Comparison of ENCODE assay signal across 14 cellular contexts in genomic region chr2:100141906-100142305, GRCh38. TPM values are rescaled to one million over a fixed set of nuclear protein-coding genes. Genes with fewer than 3 reads are reported as not detected.
DNase-seq lines count a peak whose midpoint lies in the region; ATAC-seq and TF ChIP-seq lines count a peak whose summit lies in the region.
"Had no signal": no experiment of that assay in that cellular context is flagged by ENCODE, and none has a peak within 500 bp of the region (broad histone marks: within the 10 kb centered on the region; RNA-seq: fewer than 3 reads in every experiment).

No MANE protein-coding gene starts in this region.

- ATAC-seq in GM19397 (IDR thresholded peaks at IDR 0.05; ENCODE audit: unreplicated experiment): peak; percentile 1
- ATAC-seq in naive B cell (ENCODE audit: low read depth in 2 of 2): no peak
- no peak for ATAC-seq in HG02852 (IDR thresholded peaks at IDR 0.05; ENCODE audit: unreplicated experiment)
- ATAC-seq: HepG2 had no signal

- no peak for TF ChIP-seq CTCF in OCI-LY1 (IDR thresholded peaks at IDR 0.05; ENCODE audit: low read length)
- TF ChIP-seq CTCF in GM20000 (IDR thresholded peaks at IDR 0.05; ENCODE audit: extremely low read depth, missing control alignments): no peak

- H3K4me3 ChIP-seq in OCI-LY1 (ENCODE audit: low read depth, low read length, poor library complexity, severe bottlenecking): peak overlapping the region; percentile 84

- H3K4me3 Mint-ChIP-seq in naive B cell: peak overlapping the region in 5 of 8 donors; percentile 92 to 100 (median 98)

- H3F3A ChIP-seq in OCI-LY1 (ENCODE audit: insufficient read depth, low read length): no peaks in the 10 kb centered on the region

- H3K27ac Mint-ChIP-seq in naive B cell: peak overlapping the region; percentile 80 to 98 (median 94)

- H3K9me3 Mint-ChIP-seq in naive B cell: peaks cover 0 to 9% (median 2%) of the 10 kb centered on the region in 7 donors

- no peaks in the 10 kb centered on the region for H3K9me2 ChIP-seq in OCI-LY1 (ENCODE audit: low read depth, low read length)

- no peaks in the 10 kb centered on the region for H3K9me3 ChIP-seq in OCI-LY1 (ENCODE audit: low read length)

- peak overlapping the region; percentile 96 for H3K9ac ChIP-seq in OCI-LY1 (ENCODE audit: low read length)

- H3K36me3 ChIP-seq in OCI-LY1 (ENCODE audit: insufficient read depth, low read length): peaks cover 54% of the 10 kb centered on the region

- H3K79me2 ChIP-seq in OCI-LY1 (ENCODE audit: insufficient read depth, low read length): peaks cover 58% of the 10 kb centered on the region

- H3K27ac ChIP-seq in OCI-LY1 (ENCODE audit: low read depth, low read length, poor library complexity, severe bottlenecking) (peak overlapping the region; percentile 97), caudate nucleus (ENCODE audit: low read depth, low read length) (no peak overlapping the region)
- H3K27ac ChIP-seq: 22Rv1 had no signal

- H3K27me3 Mint-ChIP-seq in naive B cell: no peaks in the 10 kb centered on the region

- peaks cover 54 to 76% (median 70%) of the 10 kb centered on the region in 3 donors for H3K4me1 Mint-ChIP-seq in naive B cell

- no peaks in the 10 kb centered on the region for H4K20me1 ChIP-seq in OCI-LY1 (ENCODE audit: insufficient read depth, low read length)

- no peak overlapping the region for H2AFZ ChIP-seq in OCI-LY1 (ENCODE audit: low read length)

- H3K27me3 ChIP-seq in OCI-LY1 (ENCODE audit: insufficient read depth, low read length): no peaks in the 10 kb centered on the region

- H3K36me3 Mint-ChIP-seq in naive B cell: peaks cover 25% of the 10 kb centered on the region in 2 donors

- DNase-seq in NOMO-1 treated with DMSO at 0.1 percent for 48 hours (lab: John Stamatoyannopoulos, UW; ENCODE audit: unreplicated experiment) (peak; percentile 28), NOMO-1 treated with dmso at 0.1 percent for 144 hours (lab: John Stamatoyannopoulos, UW; ENCODE audit: unreplicated experiment) (no peak), naive B cell (no peak), GM20000 (ENCODE audit: low spot score) (no peak), caudate nucleus (lab: John Stamatoyannopoulos, UW) (no peak)
- DNase-seq: erythroblast, GOT3, NCI-H2081, retina had no signal

- H3K4me2 ChIP-seq in OCI-LY1 (ENCODE audit: low read length): peak overlapping the region; percentile 95

- H3K4me1 ChIP-seq in OCI-LY1 (ENCODE audit: insufficient read depth, low read length, severe bottlenecking): peaks cover 70% of the 10 kb centered on the region

RNA-seq across cellular contexts. Expression of gene AFF3, which starts 0.5 kb away (rescaled TPM):
- polyA plus RNA-seq in naive B cell (ENCODE audit: low read depth in 6 of 6): 100 to 1,000 TPM in 2 of 6 donors, 10 to 100 TPM in 4; 43.8 to 255 (median 96.8) TPM
- polyA plus RNA-seq: HepG2 had no signal
